Comparison of ENCODE assay signal across 8 cellular contexts in genomic region chr9:121071356-121071755, GRCh38. TPM values are rescaled to one million over a fixed set of nuclear protein-coding genes. Genes with fewer than 3 reads are reported as not detected.
DNase-seq lines count a peak whose midpoint lies in the region; ATAC-seq and TF ChIP-seq lines count a peak whose summit lies in the region.

No MANE protein-coding gene starts in this region.

- 94% methylated on average over 2 of the region's 2 CpGs for WGBS in right lobe of liver (ENCODE audit: insufficient coverage, low coverage, low lambda C conversion rate, missing lambda C conversion rate)

- intact Hi-C loops in activated CD4-positive, alpha-beta memory T cell treated with anti-CD3 and anti-CD28 coated beads for 36 hours (cut with micrococcal nuclease): loop anchor here (2.0 to 5.0 kb wide), 3 partner anchors 131 to 491 kb away; partner anchors contain the start of genes CDK5RAP2 and RAB14
- intact Hi-C loops in right lobe of liver (cut with DNase I): no loop called here

- H3K4me1 Mint-ChIP-seq in activated CD4-positive, alpha-beta memory T cell treated with anti-CD3 and anti-CD28 coated beads for 36 hours (ENCODE audit: low read depth): peaks cover 48% of the 10 kb centered on the region

- peaks cover 8% of the 10 kb centered on the region for H3K36me3 Mint-ChIP-seq in activated CD4-positive, alpha-beta memory T cell treated with anti-CD3 and anti-CD28 coated beads for 36 hours

- DNase-seq in AG04450 (ENCODE audit: low read depth, low spot score): no peak
- DNase-seq in activated CD4-positive, alpha-beta memory T cell treated with anti-CD3 and anti-CD28 coated beads for 36 hours: peak; percentile 43
- no peak for DNase-seq in right lobe of liver
- no peak for DNase-seq in cerebellar nuclear complex (lab: John Stamatoyannopoulos, UW)
- no peak for DNase-seq in HK-2 (ENCODE audit: unreplicated experiment)
- no peak for DNase-seq in SK-N-DZ (ENCODE audit: low spot score)
- no peak for DNase-seq in stimulated activated naive CD4-positive, alpha-beta T cell treated with Interleukin-2 at 50 U/mL for 16 hours (lab: John Stamatoyannopoulos, UW)

- POLR2A ChIA-PET in AG04450 (lab: Yijun Ruan, JAX): no interaction called here
- POLR2A ChIA-PET in activated CD4-positive, alpha-beta memory T cell treated with anti-CD3 and anti-CD28 coated beads for 36 hours (lab: Charles Lee): no interaction called here

- no peak for TF ChIP-seq CTCF in AG04450 (IDR thresholded peaks at IDR 0.05; ENCODE audit: low read depth, low read length)
- TF ChIP-seq CTCF in right lobe of liver (IDR thresholded peaks at IDR 0.05): no peak

- H3K9me3 ChIP-seq in AG04450 (ENCODE audit: control insufficient read depth, insufficient read depth, low read length) (no peaks in the 10 kb centered on the region; the same call in 1 of the 2 replicates), right lobe of liver (peaks cover 0 to 6% (median 3%) of the 10 kb centered on the region in 4 donors)

- H3K4me3 ChIP-seq in AG04450 (ENCODE audit: low read depth, low read length) (peak overlapping the region; percentile 56), right lobe of liver (peak overlapping the region; percentile 42 to 53 (median 46))

- H3K4me3 Mint-ChIP-seq in activated CD4-positive, alpha-beta memory T cell treated with anti-CD3 and anti-CD28 coated beads for 36 hours: peak overlapping the region; percentile 80

- no peak for TF ChIP-seq POLR2A in right lobe of liver (IDR thresholded peaks at IDR 0.05)

- peaks cover 0 to 23% (median 4%) of the 10 kb centered on the region in 4 donors for H3K4me1 ChIP-seq in right lobe of liver

- H3K27me3 Mint-ChIP-seq in activated CD4-positive, alpha-beta memory T cell treated with anti-CD3 and anti-CD28 coated beads for 36 hours: no peaks in the 10 kb centered on the region

- H3K36me3 ChIP-seq in right lobe of liver: no peaks in the 10 kb centered on the region

- peaks cover 21% of the 10 kb centered on the region for H3K9me3 Mint-ChIP-seq in activated CD4-positive, alpha-beta memory T cell treated with anti-CD3 and anti-CD28 coated beads for 36 hours

- peak overlapping the region; percentile 79 for H3K27ac Mint-ChIP-seq in activated CD4-positive, alpha-beta memory T cell treated with anti-CD3 and anti-CD28 coated beads for 36 hours

- peak; percentile 15 for ATAC-seq in GM19455 (IDR thresholded peaks at IDR 0.05; ENCODE audit: unreplicated experiment)
- ATAC-seq in right lobe of liver: no peak

- CTCF ChIA-PET in AG04450 (lab: Charles Lee): interaction anchor here (0.5 to 3.5 kb wide), 15 partner anchors 9 to 449 kb away, joined by 3 to 42 read pairs (median 5); no protein-coding TSS in a partner anchor
- CTCF ChIA-PET in activated CD4-positive, alpha-beta memory T cell treated with anti-CD3 and anti-CD28 coated beads for 36 hours (lab: Charles Lee): interaction anchor here (0.9 to 3.0 kb wide), 9 partner anchors 10 to 315 kb away, joined by 3 to 28 read pairs (median 7); no protein-coding TSS in a partner anchor

- H3K27me3 ChIP-seq in AG04450 (ENCODE audit: control insufficient read depth, insufficient read depth, low read length) (no peaks in the 10 kb centered on the region), right lobe of liver (no peaks in the 10 kb centered on the region)

- peak overlapping the region; percentile 21 for H3K27ac ChIP-seq in AG04450 (ENCODE audit: low read depth, low read length)
- H3K27ac ChIP-seq in right lobe of liver: peak overlapping the region in 2 of 3 donors; percentile 20 to 55

RNA-seq across cellular contexts. Expression of gene CNTRL, which starts 3.4 kb away (rescaled TPM):
- 5.9 and 8.3 TPM in 2 replicates for polyA plus RNA-seq in AG04450 (2011; rRNA removed)
- polyA minus RNA-seq in AG04450 (2011; rRNA and poly(A)+ RNA removed): 5.4 and 9.1 TPM in 2 replicates
- 10 to 100 TPM; 60.0 to 65.1 TPM for total RNA-seq in activated CD4-positive, alpha-beta memory T cell treated with anti-CD3 and anti-CD28 coated beads for 36 hours
- total RNA-seq in right lobe of liver: 1 to 10 TPM; 2.8 to 5.6 (median 4.2) TPM
- polyA plus RNA-seq in SK-N-DZ (2014; cell fraction: cytosol; rRNA removed): 7.3 and 13.0 TPM in 2 replicates
- polyA plus RNA-seq in SK-N-DZ (2014; cell fraction: nucleus; rRNA removed): 16.1 and 24.3 TPM in 2 replicates

RNA-seq across cellular contexts. Expression of gene C5, which starts 21.3 kb away (rescaled TPM):
- 2.0 and 2.2 TPM in 2 replicates for polyA plus RNA-seq in AG04450 (2011; rRNA removed)
- 1.5 and 2.8 TPM in 2 replicates for polyA minus RNA-seq in AG04450 (2011; rRNA and poly(A)+ RNA removed)
- 1 to 10 TPM; 2.5 to 2.7 TPM for total RNA-seq in activated CD4-positive, alpha-beta memory T cell treated with anti-CD3 and anti-CD28 coated beads for 36 hours
- total RNA-seq in right lobe of liver: 100 to 1,000 TPM; 251 to 616 (median 411) TPM
- polyA plus RNA-seq in SK-N-DZ (2014; cell fraction: cytosol; rRNA removed): 2.4 and 3.8 TPM in 2 replicates
- 2.4 and 3.0 TPM in 2 replicates for polyA plus RNA-seq in SK-N-DZ (2014; cell fraction: nucleus; rRNA removed)

Comparison
In these comparisons a context has a peak if more than half of its experiments do, and no peak if none do; other contexts are left out.
1. RNA of gene CNTRL, which starts 3.4 kb away (total RNA-seq): 60.0 to 65.1 TPM in activated CD4-positive, alpha-beta memory T cell treated with anti-CD3 and anti-CD28 coated beads for 36 hours; 2.8 to 5.6 TPM in right lobe of liver; every median in the first group is over 4 times any median in the second.
2. RNA of gene C5, which starts 21.3 kb away (total RNA-seq): 251 to 616 TPM in right lobe of liver; 2.5 to 2.7 TPM in activated CD4-positive, alpha-beta memory T cell treated with anti-CD3 and anti-CD28 coated beads for 36 hours; every median in the first group is over 10 times any median in the second.